8 cellular contexts compared by ENCODE assay signal in the genomic region with DNA sequence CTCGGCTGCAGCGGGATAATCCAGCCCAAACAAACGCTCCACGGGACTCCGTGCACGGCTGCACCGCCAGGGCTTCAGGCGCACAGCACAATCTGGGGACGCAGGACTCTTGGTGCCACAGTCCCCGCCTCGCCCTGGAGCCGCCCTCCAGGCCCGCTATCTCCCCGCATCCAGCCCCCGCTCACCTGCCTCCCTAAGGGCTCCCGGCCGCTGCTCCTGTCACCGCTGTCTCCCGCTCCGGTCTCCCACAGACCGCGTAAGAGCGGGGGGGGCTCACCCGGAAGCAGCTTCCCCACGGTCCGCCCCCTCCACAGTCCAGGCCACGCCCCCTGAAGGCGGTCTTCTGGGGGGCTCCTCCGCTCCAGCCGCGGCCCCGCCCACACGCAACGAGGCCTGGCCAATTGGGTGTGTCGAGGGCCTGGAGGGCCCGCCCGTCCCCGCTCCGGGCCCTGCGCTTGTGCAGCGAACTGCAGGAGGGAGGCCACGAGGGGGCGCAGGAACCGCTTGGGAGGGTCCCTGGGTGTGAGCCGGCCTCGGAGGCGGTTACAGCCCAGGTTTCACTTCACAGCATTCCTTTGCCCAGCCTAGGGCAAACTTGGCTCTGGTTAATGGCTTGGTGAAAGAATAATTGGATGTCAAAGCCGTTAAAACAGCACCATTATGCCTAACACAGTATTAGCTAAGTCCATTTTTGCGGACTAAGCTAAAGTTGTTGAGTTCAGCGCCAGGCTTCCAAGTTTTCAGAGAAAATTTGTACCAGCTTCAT. TPM values are rescaled to one million over a fixed set of nuclear protein-coding genes. Genes with fewer than 3 reads are reported as not detected.
DNase-seq lines count a peak whose midpoint lies in the region; ATAC-seq and TF ChIP-seq lines count a peak whose summit lies in the region.

A gene (minus strand): TSS at position 258 of the 766 bp plus-strand sequence. CDS start 7,725 bp downstream, outside the sequence.

- H3K4me1 Mint-ChIP-seq in GM23338, result peaks cover 4% of the 10 kb centered on the region; the same call in 2 of the 3 replicates
- H3K4me1 Mint-ChIP-seq in activated T-helper 1 cell treated with anti-CD3 and anti-CD28 coated beads, Interleukin-12 subunit alpha, Interleukin-12 subunit beta, Interleukin-2, Interleukin-4 antibody, amounts not matched to agents 30 ng/mL and 10 ng/mL and 1 ng/mL, durations not matched to agents 14 hours and 24 hours and 36 hours (ENCODE audit: low read depth), result peaks cover 25% of the 10 kb centered on the region
- peaks cover 12 to 42% (median 34%) of the 10 kb centered on the region in 4 donors for H3K4me1 Mint-ChIP-seq in naive thymus-derived CD8-positive, alpha-beta T cell

- peak; percentile 96 for ATAC-seq in GM23338
- peak; percentile 96 to 98 for ATAC-seq in naive thymus-derived CD8-positive, alpha-beta T cell

- H3K27ac Mint-ChIP-seq in GM23338, result no peak within 1 kb of the TSS; the same call in 1 of the 2 replicates
- peak within 1 kb of the TSS; percentile 67 for H3K27ac Mint-ChIP-seq in activated T-helper 1 cell treated with anti-CD3 and anti-CD28 coated beads, Interleukin-12 subunit alpha, Interleukin-12 subunit beta, Interleukin-2, Interleukin-4 antibody, amounts not matched to agents 30 ng/mL and 10 ng/mL and 1 ng/mL, durations not matched to agents 14 hours and 24 hours and 36 hours
- peak within 1 kb of the TSS; percentile 61 to 96 (median 88) for H3K27ac Mint-ChIP-seq in naive thymus-derived CD8-positive, alpha-beta T cell

- no peaks in the 10 kb centered on the region for H4K20me1 ChIP-seq in GM23338 (replicated peaks; ENCODE audit: insufficient read depth)

- POLR2A ChIA-PET in naive thymus-derived CD8-positive, alpha-beta T cell (lab: Charles Lee), result interaction anchor here (1.0 to 4.6 kb wide), 9 partner anchors 9 to 179 kb away, joined by 3 to 62 read pairs (median 4); a partner anchor contains a TSS

- H2AFZ ChIP-seq in GM23338, result peak within 1 kb of the TSS; percentile 93

- H3K36me3 ChIP-seq in GM23338 (ENCODE audit: insufficient read depth), result no peaks in the 10 kb centered on the region

- no peaks in the 10 kb centered on the region; the same call in 2 of the 3 replicates for H3K36me3 Mint-ChIP-seq in GM23338 (ENCODE audit: low read depth)
- H3K36me3 Mint-ChIP-seq in activated T-helper 1 cell treated with anti-CD3 and anti-CD28 coated beads, Interleukin-12 subunit alpha, Interleukin-12 subunit beta, Interleukin-2, Interleukin-4 antibody, amounts not matched to agents 30 ng/mL and 10 ng/mL and 1 ng/mL, durations not matched to agents 14 hours and 24 hours and 36 hours (ENCODE audit: low read depth), result peaks cover 4% of the 10 kb centered on the region
- H3K36me3 Mint-ChIP-seq in naive thymus-derived CD8-positive, alpha-beta T cell, result peaks cover 0 to 9% (median 0%) of the 10 kb centered on the region in 3 donors

- no peaks in the 10 kb centered on the region for H3K27me3 ChIP-seq in GM23338 (ENCODE audit: insufficient read depth)

- peak within 1 kb of the TSS; percentile 79 for H3K4me2 ChIP-seq in GM23338

- H3K79me2 ChIP-seq in GM23338 (replicated peaks; ENCODE audit: insufficient read depth), result no peaks in the 10 kb centered on the region

- H3K9me3 Mint-ChIP-seq in GM23338, result no peaks in the 10 kb centered on the region; the same call in 2 of the 3 replicates
- H3K9me3 Mint-ChIP-seq in activated T-helper 1 cell treated with anti-CD3 and anti-CD28 coated beads, Interleukin-12 subunit alpha, Interleukin-12 subunit beta, Interleukin-2, Interleukin-4 antibody, amounts not matched to agents 30 ng/mL and 10 ng/mL and 1 ng/mL, durations not matched to agents 14 hours and 24 hours and 36 hours, result no peaks in the 10 kb centered on the region
- no peaks in the 10 kb centered on the region for H3K9me3 Mint-ChIP-seq in naive thymus-derived CD8-positive, alpha-beta T cell

- TF ChIP-seq CTCF in GM23338 (conservative IDR thresholded peaks at IDR 0.05; ENCODE audit: low read depth in 2 of 2), result peak; percentile 90 to 98

- H3K27ac ChIP-seq in GM23338 (ENCODE audit: low read depth), result peak within 1 kb of the TSS; percentile 81

- 0 out of 2 replicates have a peak, but pooled peaks cover 3% of the 10 kb centered on the region for H3F3A ChIP-seq in GM23338 (replicated peaks; ENCODE audit: low read depth)

- H3K4me1 ChIP-seq in GM23338 (ENCODE audit: insufficient read depth), result no peaks in the 10 kb centered on the region

- intact Hi-C loops in activated T-helper 1 cell treated with anti-CD3 and anti-CD28 coated beads, Interleukin-12 subunit alpha, Interleukin-12 subunit beta, Interleukin-2, Interleukin-4 antibody, amounts not matched to agents 30 ng/mL and 10 ng/mL and 1 ng/mL, durations not matched to agents 14 hours and 24 hours and 36 hours (cut with micrococcal nuclease), result loop anchor here (1.0 to 5.0 kb wide), 9 partner anchors 9 to 684 kb away; a partner anchor contains a TSS

- peaks cover 10% of the 10 kb centered on the region for H3K27me3 Mint-ChIP-seq in GM23338 (ENCODE audit: insufficient read depth, low read depth, poor library complexity)
- no peaks in the 10 kb centered on the region for H3K27me3 Mint-ChIP-seq in activated T-helper 1 cell treated with anti-CD3 and anti-CD28 coated beads, Interleukin-12 subunit alpha, Interleukin-12 subunit beta, Interleukin-2, Interleukin-4 antibody, amounts not matched to agents 30 ng/mL and 10 ng/mL and 1 ng/mL, durations not matched to agents 14 hours and 24 hours and 36 hours (ENCODE audit: insufficient read depth)
- no peaks in the 10 kb centered on the region for H3K27me3 Mint-ChIP-seq in naive thymus-derived CD8-positive, alpha-beta T cell

- peak within 1 kb of the TSS; percentile 92 for H3K4me3 ChIP-seq in GM23338

- no peaks in the 10 kb centered on the region for H3K9me2 ChIP-seq in GM23338 (ENCODE audit: insufficient read depth)

- DNase-seq in EL (peak; percentile 99), GM23338 (ENCODE audit: low spot score) (peak; percentile 99), LHCN-M2 (ENCODE audit: low read depth) (peak; percentile 97), RPMI7951 (ENCODE audit: low read depth) (peak; percentile 95), fibroblast of gingiva (ENCODE audit: low read depth) (peak; percentile 98)
- DNase-seq in activated T-helper 1 cell treated with anti-CD3 and anti-CD28 coated beads, Interleukin-12 subunit alpha, Interleukin-12 subunit beta, Interleukin-2, Interleukin-4 antibody, amounts not matched to agents 30 ng/mL and 10 ng/mL and 1 ng/mL, durations not matched to agents 14 hours and 24 hours and 36 hours (ENCODE audit: low spot score), result peak; percentile 99
- peak; percentile 95 to 100 (median 100) for DNase-seq in naive thymus-derived CD8-positive, alpha-beta T cell
- DNase-seq in stimulated activated naive CD4-positive, alpha-beta T cell (lab: John Stamatoyannopoulos, UW), result peak; percentile 97 to 99 (median 98)

- peak within 1 kb of the TSS; percentile 85 for H3K4me3 Mint-ChIP-seq in GM23338
- peak within 1 kb of the TSS; percentile 89 for H3K4me3 Mint-ChIP-seq in activated T-helper 1 cell treated with anti-CD3 and anti-CD28 coated beads, Interleukin-12 subunit alpha, Interleukin-12 subunit beta, Interleukin-2, Interleukin-4 antibody, amounts not matched to agents 30 ng/mL and 10 ng/mL and 1 ng/mL, durations not matched to agents 14 hours and 24 hours and 36 hours
- H3K4me3 Mint-ChIP-seq in naive thymus-derived CD8-positive, alpha-beta T cell, result peak within 1 kb of the TSS; percentile 91 to 99 (median 98)

TF ChIP-seq in GM23338, 12 proteins besides CTCF, POLR2A, EP300 and RAD21 (continues in another document):
- TF ChIP-seq NANOG (IDR thresholded peaks at IDR 0.05; ENCODE audit: borderline replicate concordance), result no peak

RNA-seq across cellular contexts. Expression of the gene that starts here (rescaled TPM):
- total RNA-seq in GM23338 (2014; rRNA removed; shearing (Covaris generic)), result 10.1 and 19.3 TPM in 2 replicates
- polyA plus RNA-seq in GM23338 (2016; fragmentation: Nextera tagmentation; extraction: Ambion mirVana), result 7.0 and 7.1 TPM in 2 replicates
- 10.5 and 15.0 TPM in 2 replicates for total RNA-seq in LHCN-M2 (2014; rRNA removed)
- polyA plus RNA-seq in LHCN-M2 (2012), result 26.0 TPM
- 11.9 and 12.5 TPM in 2 replicates for total RNA-seq in RPMI7951 (2014; rRNA removed; shearing (Covaris generic))
- 23.0 and 23.7 TPM in 2 replicates for total RNA-seq in activated T-helper 1 cell treated with anti-CD3 and anti-CD28 coated beads, Interleukin-12 subunit alpha, Interleukin-12 subunit beta, Interleukin-2, Interleukin-4 antibody, amounts not matched to agents 30 ng/mL and 10 ng/mL and 1 ng/mL, durations not matched to agents 14 hours and 24 hours and 36 hours
- total RNA-seq in naive thymus-derived CD8-positive, alpha-beta T cell, result 10 to 100 TPM; 45.7 to 47.1 TPM
- polyA plus RNA-seq in naive thymus-derived CD8-positive, alpha-beta T cell, result 10 to 100 TPM; 19.2 to 29.4 (median 21.2) TPM

Comparison
In these comparisons a context has a peak if more than half of its experiments do, and no peak if none do; other contexts are left out.
1. Peak in every context shown above with its lines: DNase-seq, ATAC-seq, H3K4me3 ChIP-seq and H3K27ac ChIP-seq.